Comparison of ENCODE assay signal across 11 cellular contexts in genomic region chr1:243727503-243728191, GRCh38.
A peak's percentile ranks its signal among the peaks of the same experiment; 100 is the strongest.
DNase-seq lines count a peak whose midpoint lies in the region; ATAC-seq and TF ChIP-seq lines count a peak whose summit lies in the region.
"Had no signal": no experiment of that assay in that cellular context is flagged by ENCODE, and none has a peak within 500 bp of the region (broad histone marks: within the 10 kb centered on the region; RNA-seq: fewer than 3 reads in every experiment).

No MANE protein-coding gene starts in this region.

- H3K9me3 ChIP-seq in muscle layer of duodenum (ENCODE audit: control insufficient read depth in 1 of 2, low read length in 2 of 2) (no peaks in the 10 kb centered on the region), uterus (no peaks in the 10 kb centered on the region)

- no peak for DNase-seq in activated CD4-positive, alpha-beta T cell treated with anti-CD3 and anti-CD28 coated beads for 4 hours
- DNase-seq in LoVo (ENCODE audit: low spot score): no peak
- no peak for DNase-seq in HuH-7.5 (ENCODE audit: low spot score)
- DNase-seq in uterus: no peak
- DNase-seq: activated naive CD8-positive, alpha-beta T cell treated with anti-CD3 and anti-CD28 coated beads, Interleukin-2, amount 10 ng/mL, durations not matched to agents 7 days and 5 days; EL had no signal

- H3K4me1 ChIP-seq in muscle layer of duodenum (ENCODE audit: control insufficient read depth in 1 of 2, insufficient read depth in 2 of 2, low read length in 2 of 2): peaks cover 0 to 17% of the 10 kb centered on the region in 2 donors
- H3K4me1 ChIP-seq in uterus: peaks cover 0 to 3% of the 10 kb centered on the region in 2 donors

- H3K27ac ChIP-seq in muscle layer of duodenum (ENCODE audit: low read length) (peak overlapping the region; percentile 31), uterus (no peak overlapping the region)

- H3K36me3 ChIP-seq in muscle layer of duodenum (ENCODE audit: control insufficient read depth in 1 of 2, insufficient read depth in 2 of 2, low read length in 2 of 2) (no peaks in the 10 kb centered on the region), uterus (no peaks in the 10 kb centered on the region)

- H3K27me3 ChIP-seq in muscle layer of duodenum (ENCODE audit: low read depth, low read length): no peaks in the 10 kb centered on the region
- no peaks in the 10 kb centered on the region for H3K27me3 ChIP-seq in uterus

- intact Hi-C loops in uterus (cut with DNase I; ENCODE audit: low total_unique reads): no loop called here

- no peak for TF ChIP-seq CTCF in uterus (IDR thresholded peaks at IDR 0.05)

- ATAC-seq in GM18867 (IDR thresholded peaks at IDR 0.05; ENCODE audit: unreplicated experiment) (peak; percentile 88), HG02623 (IDR thresholded peaks at IDR 0.05; ENCODE audit: unreplicated experiment) (peak; percentile 80), HG03575 (IDR thresholded peaks at IDR 0.05; ENCODE audit: extremely low read depth, insufficient number of reproducible peaks, low FRiP score, unreplicated experiment) (peak; percentile 71)
- ATAC-seq: K562 had no signal

- H3K4me3 ChIP-seq in muscle layer of duodenum (ENCODE audit: low read depth in 1 of 2, low read length in 2 of 2) (no peak overlapping the region), uterus (no peak overlapping the region)
- H3K4me3 ChIP-seq: K562 had no signal

- TF ChIP-seq POLR2A in uterus (IDR thresholded peaks at IDR 0.05): no peak
